ENCODE assay signal across 24 cellular contexts in genomic region chrX:54978448-54978847, GRCh38. TPM values are rescaled to one million over a fixed set of nuclear protein-coding genes. Genes with fewer than 3 reads are reported as not detected.
A peak's percentile ranks its signal among the peaks of the same experiment; 100 is the strongest.
DNase-seq lines count a peak whose midpoint lies in the region; TF ChIP-seq lines count a peak whose summit lies in the region.
"Had no signal": no experiment of that assay in that cellular context is flagged by ENCODE, and none has a peak within 500 bp of the region (broad histone marks: within the 10 kb centered on the region; RNA-seq: fewer than 3 reads in every experiment).

No MANE protein-coding gene starts in this region.

- peak; percentile 9 for DNase-seq in HFFc6
- peak; percentile 19 for DNase-seq in RPMI7951 (ENCODE audit: low read depth)
- DNase-seq in epithelial cell of esophagus (ENCODE audit: low read depth) = peak; percentile 59
- DNase-seq in renal cortical epithelial cell (ENCODE audit: low read depth) = peak; percentile 13
- DNase-seq in Ammon's horn (ENCODE audit: low spot score) = no peak
- DNase-seq in NCI-H774 (lab: John Stamatoyannopoulos, UW) = no peak
- DNase-seq in vagina (ENCODE audit: extremely low spot score in 2 of 2) = no peak
- DNase-seq: activated gamma-delta T cell; activated T-cell treated with anti-CD3 and anti-CD28 coated beads, Interleukin-2, amount 50 U/mL, for 1 hour; MV-4-11; NCI-H2171; NCI-H524 treated with DMSO at 0.1 percent for 48 hours; SHP77 treated with DMSO at 0.1 percent for 48 hours; stimulated activated CD4-positive, alpha-beta T cell treated with anti-CD3 and anti-CD28 coated beads, Interleukin-4, amount 100 ng/mL, for 24 hours; stimulated activated naive CD4-positive, alpha-beta T cell; T-helper 1 cell; testis had no signal

- H3K27me3 ChIP-seq in vagina = no peaks in the 10 kb centered on the region
- H3K27me3 ChIP-seq: gastroesophageal sphincter, right atrium auricular region, testis had no signal

- H3K27ac Mint-ChIP-seq in HFFc6 = no peak overlapping the region
- H3K27ac Mint-ChIP-seq: natural killer cell treated with Interleukin-12 subunit alpha and Interleukin-12 subunit beta and Interleukin-15 and Interleukin-18, amount 100 ng/mL, for 72 hours had no signal

- H3K9me3 ChIP-seq in vagina = no peaks in the 10 kb centered on the region
- H3K9me3 ChIP-seq: gastroesophageal sphincter, testis had no signal

- no peak for TF ChIP-seq POLR2A in vagina (IDR thresholded peaks at IDR 0.05)

- H3K4me1 ChIP-seq in vagina = no peaks in the 10 kb centered on the region
- H3K4me1 ChIP-seq: gastroesophageal sphincter, right atrium auricular region, testis had no signal

- TF ChIP-seq CTCF in HFFc6 (IDR thresholded peaks at IDR 0.05) (no peak), epithelial cell of esophagus (IDR thresholded peaks at IDR 0.05; ENCODE audit: insufficient read depth, low read depth, low read length, missing control alignments) (no peak), vagina (IDR thresholded peaks at IDR 0.05) (no peak)

- no peak overlapping the region for H3K27ac ChIP-seq in vagina
- H3K27ac ChIP-seq: C4-2B, gastroesophageal sphincter, right atrium auricular region, testis had no signal

- no peaks in the 10 kb centered on the region for H3K36me3 ChIP-seq in vagina
- H3K36me3 ChIP-seq: gastroesophageal sphincter, right atrium auricular region had no signal

- H3K4me1 Mint-ChIP-seq in HFFc6 (ENCODE audit: low read depth) = peaks cover 5% of the 10 kb centered on the region; the same call in 1 of the 2 replicates

- H3K36me3 Mint-ChIP-seq in HFFc6 (ENCODE audit: low read depth) = no peaks in the 10 kb centered on the region
- H3K36me3 Mint-ChIP-seq: natural killer cell treated with Interleukin-12 subunit alpha and Interleukin-12 subunit beta and Interleukin-15 and Interleukin-18, amount 100 ng/mL, for 72 hours had no signal

- H3K4me3 Mint-ChIP-seq in HFFc6 = no peak overlapping the region
- H3K4me3 Mint-ChIP-seq: natural killer cell treated with Interleukin-12 subunit alpha and Interleukin-12 subunit beta and Interleukin-15 and Interleukin-18, amount 100 ng/mL, for 72 hours had no signal

- intact Hi-C loops in vagina (cut with DNase I) = no loop called here

- no peaks in the 10 kb centered on the region for H3K9me3 Mint-ChIP-seq in HFFc6
- H3K9me3 Mint-ChIP-seq: natural killer cell treated with Interleukin-12 subunit alpha and Interleukin-12 subunit beta and Interleukin-15 and Interleukin-18, amount 100 ng/mL, for 72 hours had no signal

- H3K27me3 Mint-ChIP-seq in HFFc6 (ENCODE audit: insufficient read depth) = peaks cover 2% of the 10 kb centered on the region; the same call in 1 of the 2 replicates

- no peak overlapping the region for H3K4me3 ChIP-seq in epithelial cell of esophagus (ENCODE audit: low read length)
- no peak overlapping the region for H3K4me3 ChIP-seq in vagina
- H3K4me3 ChIP-seq: gastroesophageal sphincter, K562, right atrium auricular region, testis had no signal

RNA-seq across cellular contexts. Expression of gene PFKFB1, which starts 15.5 kb away (rescaled TPM):
- not detected for total RNA-seq in HFFc6 (2021; fragmentation: NEBNext Ultra II Directional; extraction: Animal tissue kit (Norgen Biotek cat#: 25700))
- 0.20 TPM in 1 of 2 replicates, not detected in the other for total RNA-seq in RPMI7951 (2014; rRNA removed; shearing (Covaris generic))
- total RNA-seq in renal cortical epithelial cell = 0.10 and 0.69 TPM in 2 replicates
- total RNA-seq in vagina = not detected
- total RNA-seq: osteocyte, right atrium auricular region had no signal

RNA-seq across cellular contexts. Expression of gene APEX2, which starts 21.7 kb away (rescaled TPM):
- 10 to 100 TPM; 14.3 to 17.2 (median 15.9) TPM for total RNA-seq in HFFc6 (2021; fragmentation: NEBNext Ultra II Directional; extraction: Animal tissue kit (Norgen Biotek cat#: 25700))
- 22.5 and 29.3 TPM in 2 replicates for total RNA-seq in RPMI7951 (2014; rRNA removed; shearing (Covaris generic))
- 7.7 and 13.5 TPM in 2 replicates for total RNA-seq in renal cortical epithelial cell
- total RNA-seq in vagina = 14.2 TPM

RNA-seq across cellular contexts. Expression of gene ALAS2, which starts 52.3 kb away (rescaled TPM):
- total RNA-seq in HFFc6 (2021; fragmentation: NEBNext Ultra II Directional; extraction: Animal tissue kit (Norgen Biotek cat#: 25700)) = not detected
- total RNA-seq in RPMI7951 (2014; rRNA removed; shearing (Covaris generic)) = not detected in 2 replicates
- total RNA-seq in renal cortical epithelial cell (not detected in 2 replicates), vagina (5.6 TPM)
- total RNA-seq: chondrocyte; natural killer cell treated with Interleukin-12 subunit alpha and Interleukin-12 subunit beta and Interleukin-15 and Interleukin-18, amount 100 ng/mL, for 72 hours; osteocyte had no signal

RNA-seq across cellular contexts. Expression of gene TRO, which starts 57.8 kb away (rescaled TPM):
- total RNA-seq in HFFc6 (2021; fragmentation: NEBNext Ultra II Directional; extraction: Animal tissue kit (Norgen Biotek cat#: 25700)) = 10 to 100 TPM; 13.3 to 20.0 (median 18.4) TPM
- total RNA-seq in RPMI7951 (2014; rRNA removed; shearing (Covaris generic)) = 9.9 and 15.0 TPM in 2 replicates
- 9.4 and 19.5 TPM in 2 replicates for total RNA-seq in renal cortical epithelial cell
- total RNA-seq in vagina = 12.3 TPM

Comparison
In these comparisons a context has a peak if more than half of its experiments do, and no peak if none do; other contexts are left out.
1. DNase-seq: peak in HFFc6 (single experiment), RPMI7951 (single experiment), epithelial cell of esophagus (single experiment) and renal cortical epithelial cell (single experiment); none in Ammon's horn (single experiment), NCI-H774 (single experiment) and vagina (0 of 2).